ENCODE assay signal across 8 cellular contexts in genomic region chr18:58529714-58530354, GRCh38.
A peak's percentile ranks its signal among the peaks of the same experiment; 100 is the strongest.
DNase-seq lines count a peak whose midpoint lies in the region; ATAC-seq and TF ChIP-seq lines count a peak whose summit lies in the region.

No MANE protein-coding gene starts in this region.

- H3K27ac ChIP-seq in testis = no peak overlapping the region
- no peak overlapping the region for H3K27ac ChIP-seq in ovary

- CTCF ChIA-PET in activated CD8-positive, alpha-beta T cell treated with anti-CD3 and anti-CD28 coated beads for 36 hours (lab: Charles Lee) = interaction anchor here (0.6 to 12.9 kb wide), 31 partner anchors 9 to 554 kb away, joined by 3 to 405 read pairs (median 4); partner anchors contain the start of gene MALT1

- no peak for TF ChIP-seq EP300 in ovary (IDR thresholded peaks at IDR 0.05)

- H3K27me3 ChIP-seq in testis (no peaks in the 10 kb centered on the region), ovary (no peaks in the 10 kb centered on the region)

- no peaks in the 10 kb centered on the region for H3K9me3 Mint-ChIP-seq in activated CD8-positive, alpha-beta T cell treated with anti-CD3 and anti-CD28 coated beads for 36 hours
- no peaks in the 10 kb centered on the region for H3K9me3 Mint-ChIP-seq in effector memory CD8-positive, alpha-beta T cell

- 41 to 44% methylated on average over 6 of the region's 6 CpGs for WGBS in testis, 2 donors
- 42 to 48% (median 42%) methylated on average over 6 of the region's 6 CpGs for WGBS in ovary, 3 donors

- peaks cover 16% of the 10 kb centered on the region for H3K27me3 Mint-ChIP-seq in activated CD8-positive, alpha-beta T cell treated with anti-CD3 and anti-CD28 coated beads for 36 hours
- H3K27me3 Mint-ChIP-seq in effector memory CD8-positive, alpha-beta T cell = peaks cover 15 to 39% of the 10 kb centered on the region in 2 donors

- intact Hi-C loops in activated CD8-positive, alpha-beta T cell treated with anti-CD3 and anti-CD28 coated beads for 36 hours (cut with micrococcal nuclease) = loop anchor here (1.0 kb wide), 1 partner anchor 234 kb away; no protein-coding TSS in a partner anchor
- intact Hi-C loops in testis (cut with DNase I; ENCODE audit: low total_unique reads) (no loop called here), ovary (cut with DNase I) (loop anchor here in 1 of 4 donors (10.0 kb wide), 1 partner anchor 65 kb away; no protein-coding TSS in a partner anchor)

- DNase-seq in DMS114 treated with DMSO at 0.1 percent for 48 hours (lab: John Stamatoyannopoulos, UW; ENCODE audit: unreplicated experiment) (peak; percentile 4), NCI-H82 (lab: John Stamatoyannopoulos, UW) (peak; percentile 86), mucosa of gallbladder (ENCODE audit: low spot score) (peak; percentile 62), testis (peak; percentile 80), ovary (no peak)
- DNase-seq in activated CD8-positive, alpha-beta T cell treated with anti-CD3 and anti-CD28 coated beads for 36 hours = peak; percentile 84
- DNase-seq in effector memory CD8-positive, alpha-beta T cell = peak; percentile 59 to 66 (median 61)

- H3K9me3 ChIP-seq in testis (no peaks in the 10 kb centered on the region), ovary (no peaks in the 10 kb centered on the region)

- peaks cover 16% of the 10 kb centered on the region for H3K4me1 Mint-ChIP-seq in activated CD8-positive, alpha-beta T cell treated with anti-CD3 and anti-CD28 coated beads for 36 hours (ENCODE audit: low read depth)
- H3K4me1 Mint-ChIP-seq in effector memory CD8-positive, alpha-beta T cell (ENCODE audit: low read depth in 2 of 2) = peaks cover 0 to 5% of the 10 kb centered on the region in 2 donors

- no peaks in the 10 kb centered on the region for H3K4me1 ChIP-seq in testis
- no peaks in the 10 kb centered on the region for H3K4me1 ChIP-seq in ovary (ENCODE audit: insufficient read depth)

- peak; percentile 46 for ATAC-seq in HG02885 (IDR thresholded peaks at IDR 0.05; ENCODE audit: poor library complexity, unreplicated experiment)
- ATAC-seq in activated CD8-positive, alpha-beta T cell treated with anti-CD3 and anti-CD28 coated beads for 36 hours = peak; percentile 79
- peak; percentile 80 for ATAC-seq in effector memory CD8-positive, alpha-beta T cell (replicated peaks)

- H3K4me3 ChIP-seq in testis (no peak overlapping the region), ovary (no peak overlapping the region)

- POLR2A ChIA-PET in activated CD8-positive, alpha-beta T cell treated with anti-CD3 and anti-CD28 coated beads for 36 hours (lab: Charles Lee) = interaction anchor here (0.7 to 1.2 kb wide), 5 partner anchors 9 to 168 kb away, joined by 3 read pairs; no protein-coding TSS in a partner anchor

- TF ChIP-seq CTCF in activated CD8-positive, alpha-beta T cell treated with anti-CD3 and anti-CD28 coated beads for 36 hours (IDR thresholded peaks at IDR 0.05) = peak; percentile 95
- TF ChIP-seq CTCF in testis (IDR thresholded peaks at IDR 0.05) (peak; percentile 63 to 68 (median 67)), ovary (IDR thresholded peaks at IDR 0.05) (peak in 1 of 3 donors; percentile 29)

- TF ChIP-seq POLR2A in testis (IDR thresholded peaks at IDR 0.05) (no peak), ovary (IDR thresholded peaks at IDR 0.05) (no peak)

- no peak overlapping the region for H3K27ac Mint-ChIP-seq in activated CD8-positive, alpha-beta T cell treated with anti-CD3 and anti-CD28 coated beads for 36 hours
- no peak overlapping the region for H3K27ac Mint-ChIP-seq in effector memory CD8-positive, alpha-beta T cell

- H3K36me3 ChIP-seq in testis (ENCODE audit: low read depth, missing control alignments) (no peaks in the 10 kb centered on the region), ovary (no peaks in the 10 kb centered on the region)

- H3K4me3 Mint-ChIP-seq in activated CD8-positive, alpha-beta T cell treated with anti-CD3 and anti-CD28 coated beads for 36 hours = no peak overlapping the region
- no peak overlapping the region for H3K4me3 Mint-ChIP-seq in effector memory CD8-positive, alpha-beta T cell

- H3K36me3 Mint-ChIP-seq in activated CD8-positive, alpha-beta T cell treated with anti-CD3 and anti-CD28 coated beads for 36 hours (ENCODE audit: low read depth) = no peaks in the 10 kb centered on the region
- no peaks in the 10 kb centered on the region for H3K36me3 Mint-ChIP-seq in effector memory CD8-positive, alpha-beta T cell (ENCODE audit: insufficient read depth)

Comparison
In these comparisons a context has a peak if more than half of its experiments do, and no peak if none do; other contexts are left out.
1. DNase-seq: peak in DMS114 treated with DMSO at 0.1 percent for 48 hours (single experiment), NCI-H82 (single experiment), activated CD8-positive, alpha-beta T cell treated with anti-CD3 and anti-CD28 coated beads for 36 hours (single experiment), effector memory CD8-positive, alpha-beta T cell (3 of 3), mucosa of gallbladder (single experiment) and testis (single experiment); none in ovary (0 of 5).
2. Peak in every context shown above with its lines, with median percentiles within 50 percentile points of each other: ATAC-seq.